ENCODE assay signal across 23 cellular contexts in genomic region chr5:177996660-177997318, GRCh38. TPM values are rescaled to one million over a fixed set of nuclear protein-coding genes. Genes with fewer than 3 reads are reported as not detected.
DNase-seq lines count a peak whose midpoint lies in the region; ATAC-seq, FAIRE-seq and TF ChIP-seq lines count a peak whose summit lies in the region.
"Had no signal": no experiment of that assay in that cellular context is flagged by ENCODE, and none has a peak within 500 bp of the region (broad histone marks: within the 10 kb centered on the region; RNA-seq: fewer than 3 reads in every experiment).

No MANE protein-coding gene starts in this region.

- TF ChIP-seq RAD21 in K562 (CRISPR knock-in tag; conservative IDR thresholded peaks at IDR 0.05 in 1 of 2, IDR thresholded peaks at IDR 0.05 in 1 of 2), result no peak

- CTCF ChIA-PET in K562 (lab: Yijun Ruan, JAX; ENCODE audit: low intra/inter-chr PET ratio), result no interaction called here

- in situ Hi-C loops in K562 (cut with MboI), result loop anchor here (10.0 to 25.0 kb wide), 2 partner anchors 234 to 1932 kb away; no protein-coding TSS in a partner anchor

- 1% methylated on average over 7 of the region's 7 CpGs for WGBS in K562 (ENCODE audit: insufficient coverage, low coverage, missing lambda C conversion rate)

- H3K9me1 ChIP-seq in K562 (ENCODE audit: control insufficient read depth, insufficient read depth, low read length), result no peaks in the 10 kb centered on the region

- H2AFZ ChIP-seq in Karpas-422 (ENCODE audit: low read length), result no peak overlapping the region
- H2AFZ ChIP-seq in K562 (ENCODE audit: low read depth, low read length), result no peak overlapping the region

- BruUV-seq in K562 (replicated peaks; lab: Mats Ljungman, UMichigan), result no TSS peak

- H3K79me2 ChIP-seq in Karpas-422 (ENCODE audit: low read length) (no peaks in the 10 kb centered on the region), K562 (ENCODE audit: control insufficient read depth, insufficient read depth, low read length) (no peaks in the 10 kb centered on the region)

- H3K4me1 ChIP-seq in Karpas-422 (ENCODE audit: low read length) (no peaks in the 10 kb centered on the region), K562 (replicated peaks in 1 of 2; ENCODE audit: control insufficient read depth in 2 of 2, insufficient read depth in 2 of 2, low read length in 2 of 2) (no peaks in the 10 kb centered on the region; a peak in 1 of 5 replicates), SJCRH30 (peaks cover 12% of the 10 kb centered on the region)
- H3K4me1 ChIP-seq: BE2C had no signal

- H3K36me3 ChIP-seq in Karpas-422 (ENCODE audit: insufficient read depth, low read length) (no peaks in the 10 kb centered on the region), K562 (ENCODE audit: control insufficient read depth, insufficient read depth, low read length) (no peaks in the 10 kb centered on the region), SJCRH30 (no peaks in the 10 kb centered on the region)
- H3K36me3 ChIP-seq: BE2C had no signal

- FAIRE-seq in K562 (lab: Jason Lieb, UNC), result no peak
- FAIRE-seq: A204.1, D721Med, H54, HepG2, RCC 7860 had no signal

- H3K4me3 ChIP-seq in Karpas-422 (ENCODE audit: low read length) (no peak overlapping the region), K562 (no peak overlapping the region), SJCRH30 (no peak overlapping the region)

- no peak for TF ChIP-seq CTCF in K562 (IDR thresholded peaks at IDR 0.05 in 2 of 3, conservative IDR thresholded peaks at IDR 0.05 in 1 of 3; ENCODE audit: insufficient read depth in 2 of 3, low read depth in 1 of 3, low read length in 3 of 3)

- POLR2A ChIA-PET in K562 (lab: Yijun Ruan, JAX), result no interaction called here

- H3K4me2 ChIP-seq in Karpas-422 (ENCODE audit: low read depth, low read length, poor library complexity, severe bottlenecking) (no peak overlapping the region), K562 (ENCODE audit: insufficient read depth, low read length) (no peak overlapping the region)

- H4K20me1 ChIP-seq in Karpas-422 (ENCODE audit: insufficient read depth, low read depth, low read length), result no peaks in the 10 kb centered on the region
- H4K20me1 ChIP-seq in K562 (replicated peaks; ENCODE audit: control insufficient read depth, insufficient read depth, low read length), result no peaks in the 10 kb centered on the region

- TF ChIP-seq POLR2A in K562 (conservative IDR thresholded peaks at IDR 0.05), result no peak

- TF ChIP-seq EP300 in K562 (IDR thresholded peaks at IDR 0.05; ENCODE audit: low read length), result no peak

- intact Hi-C loops in K562 (cut with micrococcal nuclease), result loop anchor here (10.0 kb wide), 1 partner anchor 168 kb away; no protein-coding TSS in a partner anchor

- H3K27ac ChIP-seq in Karpas-422 (ENCODE audit: low read length) (no peak overlapping the region), K562 (ENCODE audit: extremely low read depth, low read depth, low read length) (no peak overlapping the region), SJCRH30 (no peak overlapping the region)
- H3K27ac ChIP-seq: HL-60 had no signal

- no peaks in the 10 kb centered on the region for H3K27me3 ChIP-seq in Karpas-422 (ENCODE audit: low read length)
- peaks cover 10 to 55% of the 10 kb centered on the region in 2 experiments; a peak in 4 of 5 replicates for H3K27me3 ChIP-seq in K562 (ENCODE audit: control insufficient read depth in 2 of 2, insufficient read depth in 2 of 2, low read length in 2 of 2)
- no peaks in the 10 kb centered on the region for H3K27me3 ChIP-seq in SJCRH30

- no peaks in the 10 kb centered on the region for H3K9me3 ChIP-seq in Karpas-422 (ENCODE audit: low read length)
- no peaks in the 10 kb centered on the region for H3K9me3 ChIP-seq in K562 (replicated peaks; ENCODE audit: control insufficient read depth, insufficient read depth, low read depth, low read length)
- H3K9me3 ChIP-seq in SJCRH30 (replicated peaks), result no peaks in the 10 kb centered on the region
- H3K9me3 ChIP-seq: BE2C had no signal

- no peak for ATAC-seq in K562
- ATAC-seq: HepG2 had no signal

- no peak overlapping the region for H3K9ac ChIP-seq in Karpas-422 (ENCODE audit: low read length)
- H3K9ac ChIP-seq in K562 (ENCODE audit: insufficient read depth in 1 of 2, low read depth in 2 of 2, low read length in 2 of 2), result no peak overlapping the region

- H3K9me2 ChIP-seq in Karpas-422 (replicated peaks; ENCODE audit: insufficient read depth, low read length), result no peaks in the 10 kb centered on the region

- DNase-seq in AG08396 (ENCODE audit: low spot score), result peak; percentile 5
- peak; percentile 34 for DNase-seq in Karpas-422
- no peak for DNase-seq in K562 (ENCODE audit: extremely low read depth in 1 of 4, low spot score in 3 of 4)
- DNase-seq in iPS-NIHi7 (ENCODE audit: extremely low spot score), result peak; percentile 8
- no peak for DNase-seq in SJCRH30
- DNase-seq in NCI-H510A treated with DMSO at 0.1 percent for 48 hours (lab: John Stamatoyannopoulos, UW), result no peak
- no peak for DNase-seq in AML-193 (lab: John Stamatoyannopoulos, UW)
- DNase-seq: BE2C, EL, GF-D8, KG1, NCI-H1105, NCI-H2029 treated with DMSO at 0.1 percent for 48 hours, NCI-H526, SW 1271 had no signal

TF ChIP-seq in K562, 482 proteins besides CTCF, POLR2A, EP300 and RAD21 (continues in another document):
- peak; percentile 43; the same call in 1 of the 2 replicates for TF ChIP-seq ATF3 (IDR thresholded peaks at IDR 0.05)
- no peak for TF ChIP-seq ATF3 (CRISPR knock-in tag; conservative IDR thresholded peaks at IDR 0.05)
- TF ChIP-seq ATF7 (IDR thresholded peaks at IDR 0.05), result no peak
- no peak for TF ChIP-seq ZNF280B (CRISPR knock-in tag; IDR thresholded peaks at IDR 0.05)
- 0 out of 2 replicates have a peak, but pooled peaks have one; percentile 10 for TF ChIP-seq SPI1 (IDR thresholded peaks at IDR 0.05; ENCODE audit: borderline replicate concordance, low read depth, low read length)
- no peak for TF ChIP-seq HBP1 (CRISPR knock-in tag; IDR thresholded peaks at IDR 0.05)
- no peak for TF ChIP-seq U2AF2 (optimal IDR thresholded peaks at IDR 0.05; ENCODE audit: low read depth, low read length)
- no peak for TF ChIP-seq SIRT6 (IDR thresholded peaks at IDR 0.05; ENCODE audit: low read depth, low read length)

RNA-seq across cellular contexts. Expression of gene PROP1, which starts 0.7 kb away (rescaled TPM):
- not detected in 2 replicates for total RNA-seq in Karpas-422 (2014; rRNA removed; shearing (Covaris generic); ENCODE audit: low replicate concordance)
- not detected in 2 replicates for total RNA-seq in K562 (2011; cell fraction: chromatin; rRNA removed; ENCODE audit: low replicate concordance)
- total RNA-seq in K562 (2011; cell fraction: nucleolus; rRNA removed), result not detected in 2 replicates
- total RNA-seq in K562 (2011; cell fraction: nucleoplasm; rRNA removed), result not detected in 2 replicates
- total RNA-seq in K562 (2014; rRNA removed) (not detected in 2 replicates), K562 (2014; rRNA removed; fragmentation: Illumina TruSeq; extraction: Trizol) (not detected in 2 replicates), K562 (2015; rRNA removed; fragmentation: Illumina TruSeq; extraction: Trizol) (not detected in 2 replicates), K562 (2021) (not detected in 2 replicates)
- polyA plus RNA-seq in K562 (2011; rRNA removed) (not detected in 2 replicates), K562 (2014; fragmentation: Illumina TruSeq; extraction: Trizol) (not detected in 2 replicates), K562 (2014; fragmentation: Nextera tagmentation; extraction: Ambion mirVana) (not detected), K562 (2014; rRNA removed) (not detected in 2 replicates)
- not detected in 2 replicates for polyA plus RNA-seq in K562 (2011; cell fraction: cytosol; rRNA removed)
- not detected in 2 replicates for polyA plus RNA-seq in K562 (2011; cell fraction: nucleus; rRNA removed)
- polyA plus RNA-seq in K562 (2012), result 0.07 TPM in 1 of 2 replicates, not detected in the other
- not detected in 2 replicates for polyA minus RNA-seq in K562 (2011; rRNA and poly(A)+ RNA removed)
- polyA minus RNA-seq in K562 (2011; cell fraction: cytosol; rRNA and poly(A)+ RNA removed), result not detected in 2 replicates
- not detected in 2 replicates for polyA minus RNA-seq in K562 (2011; cell fraction: nucleus; rRNA and poly(A)+ RNA removed)
- total RNA-seq in SJCRH30 (2014; rRNA removed; shearing (Covaris generic)), result 0.28 and 0.84 TPM in 2 replicates
- total RNA-seq: HepG2, HT-29, OCI-LY7 had no signal
- polyA plus RNA-seq: HepG2 had no signal

Comparison
In these comparisons a context has a peak if more than half of its experiments do, and no peak if none do; other contexts are left out.
1. DNase-seq: peak in AG08396 (single experiment), Karpas-422 (single experiment) and iPS-NIHi7 (single experiment); none in K562 (0 of 4), SJCRH30 (0 of 2), NCI-H510A treated with DMSO at 0.1 percent for 48 hours (single experiment) and AML-193 (0 of 2).